ENCODE assay signal across 1 cellular context in genomic region chr19:13117772-13118423, GRCh38.
TF ChIP-seq lines count a peak whose summit lies in the region.

TSS of gene NACC1 (plus strand) at chr19:13118264. CDS start at chr19:13135208, 16,944 bp downstream.

TF ChIP-seq in HepG2, 621 proteins besides CTCF, POLR2A, EP300 and RAD21 (continued from another document and continues in another):
- TF ChIP-seq THRA (CRISPR knock-in tag; IDR thresholded peaks at IDR 0.05; ENCODE audit: borderline replicate concordance) (peak; percentile 61; the same call in 1 of the 2 replicates), PAF1 (CRISPR knock-in tag; IDR thresholded peaks at IDR 0.05) (no peak), ZNF292 (CRISPR knock-in tag; IDR thresholded peaks at IDR 0.05; ENCODE audit: borderline replicate concordance, low read depth) (no peak), ZNF770 (CRISPR knock-in tag; IDR thresholded peaks at IDR 0.05) (peak; percentile 55; the same call in 1 of the 2 replicates), HCFC1 (IDR thresholded peaks at IDR 0.05; ENCODE audit: low read depth, low read length) (peak; percentile 44; the same call in 1 of the 2 replicates), ZNF737 (CRISPR knock-in tag; IDR thresholded peaks at IDR 0.05; ENCODE audit: borderline replicate concordance) (no peak), ZNF775 (CRISPR knock-in tag; IDR thresholded peaks at IDR 0.05; ENCODE audit: borderline replicate concordance) (no peak), ZHX2 (IDR thresholded peaks at IDR 0.05; ENCODE audit: low read depth) (no peak), ZHX2 (CRISPR knock-in tag; IDR thresholded peaks at IDR 0.05; ENCODE audit: borderline replicate concordance) (0 out of 2 replicates have a peak, but pooled peaks have one; percentile 27), SRSF9 (IDR thresholded peaks at IDR 0.05; ENCODE audit: borderline replicate concordance, insufficient read depth, low read depth, low read length, poor library complexity, severe bottlenecking) (no peak), KLF13 (CRISPR knock-in tag; IDR thresholded peaks at IDR 0.05) (no peak), ZNF703 (CRISPR knock-in tag; IDR thresholded peaks at IDR 0.05; ENCODE audit: borderline replicate concordance) (no peak), DNMT1 (CRISPR knock-in tag; IDR thresholded peaks at IDR 0.05) (no peak), ZNF891 (CRISPR knock-in tag; IDR thresholded peaks at IDR 0.05) (no peak), ZBTB4 (CRISPR knock-in tag; IDR thresholded peaks at IDR 0.05; ENCODE audit: borderline replicate concordance) (no peak), KLF12 (CRISPR knock-in tag; IDR thresholded peaks at IDR 0.05; ENCODE audit: borderline replicate concordance) (peak; percentile 72; the same call in 1 of the 2 replicates), CHD2 (IDR thresholded peaks at IDR 0.05; ENCODE audit: low read depth, low read length) (no peak), MED1 (CRISPR knock-in tag; IDR thresholded peaks at IDR 0.05) (no peak), REL (CRISPR knock-in tag; conservative IDR thresholded peaks at IDR 0.05) (no peak), ATF3 (CRISPR knock-in tag; IDR thresholded peaks at IDR 0.05) (no peak), ZNF501 (CRISPR knock-in tag; IDR thresholded peaks at IDR 0.05) (no peak), KDM1A (CRISPR knock-in tag; IDR thresholded peaks at IDR 0.05) (peak; percentile 70; the same call in 1 of the 2 replicates), ZNF350 (CRISPR knock-in tag; IDR thresholded peaks at IDR 0.05; ENCODE audit: borderline replicate concordance, low read depth) (no peak), POGK (CRISPR knock-in tag; conservative IDR thresholded peaks at IDR 0.05) (no peak), ZNF30 (CRISPR knock-in tag; IDR thresholded peaks at IDR 0.05) (no peak), RFX5 (IDR thresholded peaks at IDR 0.05; ENCODE audit: low read depth, low read length) (no peak), SRF (IDR thresholded peaks at IDR 0.05; ENCODE audit: low read depth, low read length) (peak; percentile 87), HMGXB3 (CRISPR knock-in tag; IDR thresholded peaks at IDR 0.05; ENCODE audit: borderline replicate concordance) (no peak), CREB1 (IDR thresholded peaks at IDR 0.05) (no peak), CREB1 (CRISPR knock-in tag; IDR thresholded peaks at IDR 0.05) (no peak), ATF1 (CRISPR knock-in tag; IDR thresholded peaks at IDR 0.05) (no peak), GABPB1 (CRISPR knock-in tag; IDR thresholded peaks at IDR 0.05) (peak; percentile 70), TSC22D2 (CRISPR knock-in tag; IDR thresholded peaks at IDR 0.05; ENCODE audit: borderline replicate concordance) (no peak), PHF8 (CRISPR knock-in tag; IDR thresholded peaks at IDR 0.05) (peak; percentile 16; the same call in 1 of the 2 replicates), ZFP91 (CRISPR knock-in tag; IDR thresholded peaks at IDR 0.05; ENCODE audit: borderline replicate concordance) (peak; percentile 41), CC2D1A (CRISPR knock-in tag; IDR thresholded peaks at IDR 0.05) (no peak), ZNF460 (CRISPR knock-in tag; IDR thresholded peaks at IDR 0.05; ENCODE audit: borderline replicate concordance) (no peak), MXI1 (IDR thresholded peaks at IDR 0.05; ENCODE audit: borderline replicate concordance, low read depth, low read length) (peak; percentile 52; the same call in 1 of the 3 replicates), YY1 (IDR thresholded peaks at IDR 0.05; ENCODE audit: insufficient read depth, insufficient replicate concordance, low read depth, low read length) (peak; percentile 94), HOXA3 (CRISPR knock-in tag; IDR thresholded peaks at IDR 0.05) (peak; percentile 70), DNMT3B (CRISPR knock-in tag; conservative IDR thresholded peaks at IDR 0.05) (no peak)
